ENCODE assay signal across 8 cellular contexts in genomic region chr6:35452186-35453090, GRCh38. TPM values are rescaled to one million over a fixed set of nuclear protein-coding genes. Genes with fewer than 3 reads are reported as not detected.
DNase-seq lines count a peak whose midpoint lies in the region; ATAC-seq and TF ChIP-seq lines count a peak whose summit lies in the region.

Gene FANCE (plus strand): TSS chr6:35452338. CDS start chr6:35452546, 208 bp downstream.

- H3K4me1 Mint-ChIP-seq in activated naive CD8-positive, alpha-beta T cell treated with anti-CD3 and anti-CD28 coated beads for 36 hours: peaks cover 32% of the 10 kb centered on the region

- TF ChIP-seq CTCF in GM12875 (IDR thresholded peaks at IDR 0.05; ENCODE audit: borderline replicate concordance, insufficient read depth, low read depth, low read length) (no peak), SU-DHL-6 (IDR thresholded peaks at IDR 0.05; ENCODE audit: insufficient read depth, low read length, poor library complexity, severe bottlenecking) (no peak), ovary (IDR thresholded peaks at IDR 0.05) (no peak)

- intact Hi-C loops in head of caudate nucleus (cut with DNase I) (no loop called here), ovary (cut with DNase I) (no loop called here)

- DNase-seq in NCI-H1105 (lab: John Stamatoyannopoulos, UW): peak; percentile 90
- DNase-seq in activated naive CD8-positive, alpha-beta T cell treated with anti-CD3 and anti-CD28 coated beads for 36 hours: peak; percentile 91
- peak; percentile 83 to 97 (median 92) for DNase-seq in head of caudate nucleus
- DNase-seq in ovary: peak; percentile 93 to 99 (median 97)

- 0 out of 2 replicates have a peak, but pooled peaks cover 7% of the 10 kb centered on the region for H4K20me1 ChIP-seq in SU-DHL-6 (ENCODE audit: low read depth, low read length)

- peak within 1 kb of the TSS; percentile 68 for H3K4me3 ChIP-seq in GM12875 (ENCODE audit: low read depth, low read length)
- peak within 1 kb of the TSS; percentile 62 for H3K4me3 ChIP-seq in SU-DHL-6 (ENCODE audit: insufficient read depth, low read length, poor library complexity, severe bottlenecking)
- H3K4me3 ChIP-seq in ovary: peak within 1 kb of the TSS; percentile 62
- H3K4me3 ChIP-seq in thymus (ENCODE audit: low read length): peak within 1 kb of the TSS; percentile 70

- peak within 1 kb of the TSS; percentile 84 for H3K4me3 Mint-ChIP-seq in activated naive CD8-positive, alpha-beta T cell treated with anti-CD3 and anti-CD28 coated beads for 36 hours

- peak within 1 kb of the TSS; percentile 33; the same call in 1 of the 2 replicates for H3K27ac ChIP-seq in SU-DHL-6 (ENCODE audit: low read depth, low read length)
- peak within 1 kb of the TSS; percentile 18 to 71 for H3K27ac ChIP-seq in ovary
- no peak within 1 kb of the TSS for H3K27ac ChIP-seq in thymus (ENCODE audit: low read depth)

- ATAC-seq in HG02623 (IDR thresholded peaks at IDR 0.05; ENCODE audit: unreplicated experiment): peak; percentile 94

- H3K27ac Mint-ChIP-seq in activated naive CD8-positive, alpha-beta T cell treated with anti-CD3 and anti-CD28 coated beads for 36 hours: peak within 1 kb of the TSS; percentile 65

- WGBS in ovary, 3 donors: 0 to 1% (median 1%) methylated on average over 55 to 87 of the region's 87 CpGs
- WGBS in thymus: 2% methylated on average over 87 of the region's 87 CpGs

- peaks cover 9% of the 10 kb centered on the region; the same call in 1 of the 2 replicates for H3F3A ChIP-seq in SU-DHL-6 (ENCODE audit: insufficient read depth)

- no peaks in the 10 kb centered on the region for H3K27me3 Mint-ChIP-seq in activated naive CD8-positive, alpha-beta T cell treated with anti-CD3 and anti-CD28 coated beads for 36 hours

- peaks cover 6% of the 10 kb centered on the region; the same call in 1 of the 2 replicates for H3K79me2 ChIP-seq in SU-DHL-6 (ENCODE audit: insufficient read depth, low read length)

- peak within 1 kb of the TSS; percentile 63 for H3K9ac ChIP-seq in SU-DHL-6 (ENCODE audit: low read length)

- H3K4me1 ChIP-seq in ovary (ENCODE audit: insufficient read depth): peaks cover 7% of the 10 kb centered on the region
- peaks cover 7% of the 10 kb centered on the region for H3K4me1 ChIP-seq in thymus (ENCODE audit: control insufficient read depth, insufficient read depth, low read length)

- H2AFZ ChIP-seq in SU-DHL-6 (ENCODE audit: low read depth, low read length, severe bottlenecking): peak within 1 kb of the TSS; percentile 75

- TF ChIP-seq EP300 in ovary (IDR thresholded peaks at IDR 0.05): no peak

- H3K9me3 Mint-ChIP-seq in activated naive CD8-positive, alpha-beta T cell treated with anti-CD3 and anti-CD28 coated beads for 36 hours: no peaks in the 10 kb centered on the region

- H3K4me2 ChIP-seq in SU-DHL-6 (ENCODE audit: low read depth, low read length, poor library complexity, severe bottlenecking): peak within 1 kb of the TSS; percentile 62

- no peaks in the 10 kb centered on the region for H3K36me3 ChIP-seq in SU-DHL-6 (ENCODE audit: low read length)
- no peaks in the 10 kb centered on the region for H3K36me3 ChIP-seq in ovary
- H3K36me3 ChIP-seq in thymus (ENCODE audit: control insufficient read depth, insufficient read depth): peaks cover 1% of the 10 kb centered on the region

- H3K9me3 ChIP-seq in SU-DHL-6 (ENCODE audit: insufficient read depth, low read length) (no peaks in the 10 kb centered on the region), ovary (no peaks in the 10 kb centered on the region), thymus (ENCODE audit: control insufficient read depth) (no peaks in the 10 kb centered on the region)

- H3K9me2 ChIP-seq in SU-DHL-6 (replicated peaks; ENCODE audit: insufficient read depth, low read length): no peaks in the 10 kb centered on the region

- TF ChIP-seq POLR2A in ovary (IDR thresholded peaks at IDR 0.05): peak; percentile 24

- H3K27me3 ChIP-seq in SU-DHL-6 (ENCODE audit: low read length): no peaks in the 10 kb centered on the region
- no peaks in the 10 kb centered on the region for H3K27me3 ChIP-seq in ovary
- no peaks in the 10 kb centered on the region for H3K27me3 ChIP-seq in thymus (ENCODE audit: control insufficient read depth, insufficient read depth)

- H3K36me3 Mint-ChIP-seq in activated naive CD8-positive, alpha-beta T cell treated with anti-CD3 and anti-CD28 coated beads for 36 hours: peaks cover 12% of the 10 kb centered on the region

RNA-seq across cellular contexts. Expression of gene FANCE, which starts in this region (rescaled TPM):
- 10 to 100 TPM; 18.6 to 19.1 TPM for total RNA-seq in activated naive CD8-positive, alpha-beta T cell treated with anti-CD3 and anti-CD28 coated beads for 36 hours
- 10 to 100 TPM in 2 of 7 donors, 1 to 10 TPM in 5; 5.3 to 12.2 (median 9.3) TPM for total RNA-seq in ovary
- polyA plus RNA-seq in ovary (1 to 10 TPM; 5.3 to 7.4 TPM), thymus (8.4 TPM)
